Comparison of ENCODE assay signal across 31 cellular contexts in the genomic region with DNA sequence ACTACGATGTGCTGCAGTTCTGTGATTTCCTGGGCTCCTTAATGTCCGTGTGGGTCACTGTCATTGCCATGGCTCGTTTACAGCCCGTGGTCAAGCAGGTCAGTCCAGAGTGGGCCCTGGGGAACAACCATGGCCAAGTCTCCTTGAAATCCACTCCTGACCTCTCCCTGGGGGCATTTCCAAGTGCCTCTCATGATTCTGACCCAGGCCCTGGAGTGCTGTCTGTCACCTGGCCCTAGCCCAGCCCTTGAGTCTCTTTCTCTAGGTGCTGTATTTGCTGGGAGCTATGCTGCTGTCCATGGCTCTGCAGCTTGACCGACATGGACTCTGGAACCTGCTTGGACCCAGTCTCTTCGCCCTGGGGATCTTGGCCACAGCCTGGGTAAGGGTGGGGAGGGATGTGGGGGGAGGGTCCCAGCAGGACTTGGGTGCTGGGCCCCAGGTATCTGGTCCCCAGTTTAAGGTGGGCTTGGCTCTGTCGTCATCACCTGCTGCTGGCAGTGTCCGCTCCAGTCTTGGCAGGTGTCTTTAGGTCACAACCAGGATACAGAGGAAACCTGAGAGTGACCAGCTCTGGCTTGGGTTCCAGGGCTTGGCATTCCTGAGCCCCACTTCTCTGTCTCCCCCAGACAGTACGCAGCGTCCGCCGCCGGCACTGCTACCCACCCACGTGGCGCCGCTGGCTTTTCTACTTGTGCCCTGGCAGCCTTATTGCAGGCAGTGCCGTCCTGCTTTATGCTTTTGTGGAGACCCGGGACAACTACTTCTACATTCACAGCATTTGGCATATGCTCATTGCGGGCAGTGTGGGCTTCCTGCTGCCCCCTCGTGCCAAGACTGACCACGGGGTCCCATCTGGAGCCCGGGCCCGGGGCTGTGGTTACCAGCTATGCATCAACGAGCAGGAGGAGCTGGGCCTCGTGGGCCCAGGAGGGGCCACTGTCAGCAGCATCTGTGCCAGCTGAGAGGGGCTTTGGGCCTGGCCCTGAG. TPM values are rescaled to one million over a fixed set of nuclear protein-coding genes. Genes with fewer than 3 reads are reported as not detected.
DNase-seq lines count a peak whose midpoint lies in the region; ATAC-seq, FAIRE-seq and TF ChIP-seq lines count a peak whose summit lies in the region.
"Had no signal": no experiment of that assay in that cellular context is flagged by ENCODE, and none has a peak within 500 bp of the region (broad histone marks: within the 10 kb centered on the region; RNA-seq: fewer than 3 reads in every experiment).

No MANE protein-coding gene starts in this region.

- H3K4me3 Mint-ChIP-seq in activated T-helper 1 cell treated with anti-CD3 and anti-CD28 coated beads, Interleukin-12 subunit alpha, Interleukin-12 subunit beta, Interleukin-2, Interleukin-4 antibody, amounts not matched to agents 30 ng/mL and 10 ng/mL and 1 ng/mL, durations not matched to agents 14 hours and 24 hours and 36 hours: no peak overlapping the region
- H3K4me3 Mint-ChIP-seq: activated CD4-positive, alpha-beta T cell treated with anti-CD3 and anti-CD28 coated beads, Interleukin-2, amount 10 ng/mL, durations not matched to agents 24 days and 14 days; activated naive CD4-positive, alpha-beta T cell treated with anti-CD3 and anti-CD28 coated beads, Interleukin-2, amount 10 ng/mL, durations not matched to agents 7 days and 5 days; brain; CD4-positive, alpha-beta T cell; GM23338; neural progenitor cell; T-cell; WTC11 had no signal

- no peak overlapping the region for H3K27ac Mint-ChIP-seq in activated T-helper 1 cell treated with anti-CD3 and anti-CD28 coated beads, Interleukin-12 subunit alpha, Interleukin-12 subunit beta, Interleukin-2, Interleukin-4 antibody, amounts not matched to agents 30 ng/mL and 10 ng/mL and 1 ng/mL, durations not matched to agents 14 hours and 24 hours and 36 hours
- H3K27ac Mint-ChIP-seq: activated CD4-positive, alpha-beta T cell treated with anti-CD3 and anti-CD28 coated beads, Interleukin-2, amount 10 ng/mL, durations not matched to agents 24 days and 14 days; activated naive CD4-positive, alpha-beta T cell treated with anti-CD3 and anti-CD28 coated beads, Interleukin-2, amount 10 ng/mL, durations not matched to agents 7 days and 5 days; brain; CD4-positive, alpha-beta T cell; GM23338; T-cell; WTC11 had no signal

- no peaks in the 10 kb centered on the region for H3K4me1 ChIP-seq in H1 (replicated peaks in 1 of 4; ENCODE audit: control insufficient read depth in 3 of 4, insufficient read depth in 4 of 4, low read length in 3 of 4)
- H3K4me1 ChIP-seq: neural progenitor cell, thyroid gland had no signal

- H4K8ac ChIP-seq in H1 (ENCODE audit: extremely low read depth, insufficient read depth, low read length): peak overlapping the region; percentile 17; the same call in 1 of the 2 replicates

- H3K9ac ChIP-seq in H1 (replicated peaks in 1 of 4; ENCODE audit: extremely low read depth in 1 of 4, low read depth in 3 of 4, low read length in 3 of 4): no peak overlapping the region
- H3K9ac ChIP-seq: neural progenitor cell had no signal

- POLR2A ChIA-PET in H1 (lab: Charles Lee; ENCODE audit: partially characterized antibody): interaction anchor here (1.3 kb wide), 1 partner anchor 8 kb away, joined by 3 read pairs; no protein-coding TSS in a partner anchor

- peak; percentile 36 for DNase-seq in activated effector memory CD4-positive, alpha-beta T cell treated with anti-CD3 and anti-CD28 coated beads, Interleukin-2, amount 50 U/mL, for 16 hours
- no peak for DNase-seq in activated effector memory CD4-positive, alpha-beta T cell treated with Interleukin-2 at 50 U/mL for 16 hours
- DNase-seq in H1 (ENCODE audit: low read depth in 1 of 2, low spot score in 2 of 2) (peak in 1 of 2 experiments; percentile 39), posterior vena cava (ENCODE audit: low spot score) (peak; percentile 80), H4 (ENCODE audit: low spot score) (no peak), glomerular visceral epithelial cell (ENCODE audit: extremely low spot score) (no peak)
- no peak for DNase-seq in activated T-helper 1 cell treated with anti-CD3 and anti-CD28 coated beads, Interleukin-12 subunit alpha, Interleukin-12 subunit beta, Interleukin-2, Interleukin-4 antibody, amounts not matched to agents 30 ng/mL and 10 ng/mL and 1 ng/mL, durations not matched to agents 14 hours and 24 hours and 36 hours (ENCODE audit: low spot score)
- DNase-seq: 8988T; activated CD4-positive, alpha-beta T cell treated with anti-CD3 and anti-CD28 coated beads, Interleukin-2, amount 10 ng/mL, durations not matched to agents 24 days and 14 days; activated naive CD4-positive, alpha-beta T cell treated with anti-CD3 and anti-CD28 coated beads, Interleukin-2, amount 10 ng/mL, durations not matched to agents 7 days and 5 days; amniotic stem cell; CD4-positive, alpha-beta T cell; effector CD4-positive, alpha-beta T cell; KG1; left cardiac atrium; MG63; NCI-H1105; NCI-H187 treated with DMSO at 0.1 percent for 48 hours; NCI-H510A treated with DMSO at 0.1 percent for 48 hours; right cardiac atrium; RPMI8226; stomach; T-cell had no signal

- TF ChIP-seq EP300 in H1 (IDR thresholded peaks at IDR 0.05; ENCODE audit: borderline replicate concordance in 1 of 2, low read depth in 2 of 2, low read length in 2 of 2): no peak

- no peak overlapping the region for H2BK20ac ChIP-seq in H1 (ENCODE audit: low read length)

- no peak overlapping the region for H2AFZ ChIP-seq in H1 (ENCODE audit: low read length)
- H2AFZ ChIP-seq: GM23338, neural progenitor cell had no signal

- no peak for TF ChIP-seq POLR2A in H1 (IDR thresholded peaks at IDR 0.05; ENCODE audit: control extremely low read depth in 1 of 2, low read depth in 2 of 2, low read length in 2 of 2)

- H3K79me1 ChIP-seq in H1 (ENCODE audit: low read depth, low read length): no peaks in the 10 kb centered on the region

- no peak overlapping the region for H2BK120ac ChIP-seq in H1 (replicated peaks; ENCODE audit: low read depth, low read length)

- no peaks in the 10 kb centered on the region for H3K27me3 ChIP-seq in H1 (replicated peaks in 1 of 4; ENCODE audit: control insufficient read depth in 3 of 4, extremely low read depth in 1 of 4, insufficient read depth in 3 of 4, low read length in 3 of 4)
- H3K27me3 ChIP-seq: MG63, neural progenitor cell, thyroid gland had no signal

- intact Hi-C loops in posterior vena cava (cut with DNase I): no loop called here
- intact Hi-C loops in activated T-helper 1 cell treated with anti-CD3 and anti-CD28 coated beads, Interleukin-12 subunit alpha, Interleukin-12 subunit beta, Interleukin-2, Interleukin-4 antibody, amounts not matched to agents 30 ng/mL and 10 ng/mL and 1 ng/mL, durations not matched to agents 14 hours and 24 hours and 36 hours (cut with micrococcal nuclease): no loop called here

- no peaks in the 10 kb centered on the region for H3K9me3 ChIP-seq in H1 (ENCODE audit: insufficient read depth in 2 of 2, low read depth in 1 of 2, low read length in 1 of 2)
- H3K9me3 ChIP-seq: MG63, stomach, thyroid gland had no signal

- H4K5ac ChIP-seq in H1 (ENCODE audit: insufficient read length, low read depth, low read length): no peak overlapping the region

- peaks cover 2% of the 10 kb centered on the region for H3K4me1 Mint-ChIP-seq in activated T-helper 1 cell treated with anti-CD3 and anti-CD28 coated beads, Interleukin-12 subunit alpha, Interleukin-12 subunit beta, Interleukin-2, Interleukin-4 antibody, amounts not matched to agents 30 ng/mL and 10 ng/mL and 1 ng/mL, durations not matched to agents 14 hours and 24 hours and 36 hours (ENCODE audit: low read depth)
- H3K4me1 Mint-ChIP-seq: activated naive CD4-positive, alpha-beta T cell treated with anti-CD3 and anti-CD28 coated beads, Interleukin-2, amount 10 ng/mL, durations not matched to agents 7 days and 5 days; GM23338; neural progenitor cell; WTC11 had no signal

- no peak for TF ChIP-seq RAD21 in H1 (IDR thresholded peaks at IDR 0.05 in 1 of 2, conservative IDR thresholded peaks at IDR 0.05 in 1 of 2; ENCODE audit: low read depth in 2 of 2, low read length in 2 of 2)

- no peak overlapping the region for H3K4me2 ChIP-seq in H1 (ENCODE audit: insufficient read depth in 1 of 2, low read depth in 2 of 2, low read length in 2 of 2)
- H3K4me2 ChIP-seq: GM23338, neural progenitor cell had no signal

- H3K4me3 ChIP-seq in H1 (ENCODE audit: extremely low read depth in 1 of 4, insufficient read depth in 2 of 4, low read depth in 3 of 4, low read length in 4 of 4): no peak overlapping the region
- H3K4me3 ChIP-seq: GM23338, MG63, neural progenitor cell, stomach, thyroid gland had no signal

- H3K36me3 ChIP-seq in H1 (ENCODE audit: control insufficient read depth in 2 of 4, insufficient read depth in 4 of 4, low read length in 3 of 4): peaks cover 0 to 4% (median 1%) of the 10 kb centered on the region in 4 experiments; a peak in 2 of 8 replicates
- H3K36me3 ChIP-seq: neural progenitor cell, thyroid gland had no signal

- no peak overlapping the region for H4K91ac ChIP-seq in H1 (replicated peaks; ENCODE audit: insufficient read length, low read length)

- peaks cover 2% of the 10 kb centered on the region for H3K27me3 Mint-ChIP-seq in activated T-helper 1 cell treated with anti-CD3 and anti-CD28 coated beads, Interleukin-12 subunit alpha, Interleukin-12 subunit beta, Interleukin-2, Interleukin-4 antibody, amounts not matched to agents 30 ng/mL and 10 ng/mL and 1 ng/mL, durations not matched to agents 14 hours and 24 hours and 36 hours (ENCODE audit: insufficient read depth)
- H3K27me3 Mint-ChIP-seq: brain; CD4-positive, alpha-beta T cell had no signal

- no peak for TF ChIP-seq CTCF in H1 (IDR thresholded peaks at IDR 0.05; ENCODE audit: control extremely low read depth in 1 of 3, insufficient read depth in 1 of 3, low read depth in 1 of 3, low read length in 3 of 3)

- H3K4ac ChIP-seq in H1 (replicated peaks; ENCODE audit: insufficient read length, low read depth, low read length): no peak overlapping the region

- H2BK15ac ChIP-seq in H1 (ENCODE audit: low read length): no peak overlapping the region

- no peak overlapping the region for H3K18ac ChIP-seq in H1 (ENCODE audit: extremely low read depth, low read length)

- no peaks in the 10 kb centered on the region for H3K36me3 Mint-ChIP-seq in activated T-helper 1 cell treated with anti-CD3 and anti-CD28 coated beads, Interleukin-12 subunit alpha, Interleukin-12 subunit beta, Interleukin-2, Interleukin-4 antibody, amounts not matched to agents 30 ng/mL and 10 ng/mL and 1 ng/mL, durations not matched to agents 14 hours and 24 hours and 36 hours (ENCODE audit: low read depth)
- H3K36me3 Mint-ChIP-seq: activated naive CD4-positive, alpha-beta T cell treated with anti-CD3 and anti-CD28 coated beads, Interleukin-2, amount 10 ng/mL, durations not matched to agents 7 days and 5 days; WTC11 had no signal

- no peak overlapping the region for H2BK5ac ChIP-seq in H1 (ENCODE audit: low read depth, low read length)

- no peak overlapping the region for H3K27ac ChIP-seq in H1 (ENCODE audit: low read depth, low read length)
- H3K27ac ChIP-seq: neural progenitor cell, stomach, thyroid gland had no signal

- no peaks in the 10 kb centered on the region for H3K9me3 Mint-ChIP-seq in activated T-helper 1 cell treated with anti-CD3 and anti-CD28 coated beads, Interleukin-12 subunit alpha, Interleukin-12 subunit beta, Interleukin-2, Interleukin-4 antibody, amounts not matched to agents 30 ng/mL and 10 ng/mL and 1 ng/mL, durations not matched to agents 14 hours and 24 hours and 36 hours
- H3K9me3 Mint-ChIP-seq: activated CD4-positive, alpha-beta T cell treated with anti-CD3 and anti-CD28 coated beads, Interleukin-2, amount 10 ng/mL, durations not matched to agents 24 days and 14 days; activated naive CD4-positive, alpha-beta T cell treated with anti-CD3 and anti-CD28 coated beads, Interleukin-2, amount 10 ng/mL, durations not matched to agents 7 days and 5 days; brain; CD4-positive, alpha-beta T cell; GM23338; neural progenitor cell; T-cell; WTC11 had no signal

- no peak overlapping the region for H3K14ac ChIP-seq in H1 (ENCODE audit: insufficient read length)

- H3K79me2 ChIP-seq in H1 (ENCODE audit: control insufficient read depth in 1 of 2, insufficient read depth in 2 of 2, low read length in 2 of 2): no peaks in the 10 kb centered on the region

- ATAC-seq in HG03442 (IDR thresholded peaks at IDR 0.05; ENCODE audit: unreplicated experiment): no peak
- ATAC-seq: GM23338, left cardiac atrium, right cardiac atrium, T-cell, WTC11 had no signal

- no peaks in the 10 kb centered on the region for H4K20me1 ChIP-seq in H1 (replicated peaks in 1 of 2; ENCODE audit: control insufficient read depth in 1 of 2, insufficient read depth in 2 of 2, low read length in 2 of 2)

- no peak overlapping the region for H2BK12ac ChIP-seq in H1 (ENCODE audit: low read depth, low read length)

- H3K23me2 ChIP-seq in H1 (ENCODE audit: low read depth, low read length): no peaks in the 10 kb centered on the region

- no peak overlapping the region for H2AK5ac ChIP-seq in H1 (ENCODE audit: low read depth, low read length)

- WGBS in H1 (ENCODE audit: extremely low coverage in 1 of 2, insufficient coverage in 1 of 2, insufficient read length in 1 of 2, insufficient replicate concordance in 2 of 2, low coverage in 1 of 2, low lambda C conversion rate in 2 of 2, missing lambda C conversion rate in 1 of 2), 2 experiments: 89% methylated on average over 25 of the region's 25 CpGs; no CpG with 5 or more reads in 1 of the 2 experiments

- FAIRE-seq in H1 (lab: Jason Lieb, UNC): no peak

- CTCF ChIA-PET in H1 (lab: Charles Lee; ENCODE audit: partially characterized antibody): interaction anchor here (1.1 to 2.2 kb wide), 3 partner anchors 7 to 18 kb away, joined by 5 to 7 read pairs (median 6); no protein-coding TSS in a partner anchor

- H3K56ac ChIP-seq in H1 (replicated peaks; ENCODE audit: insufficient read length, low read depth, low read length): no peak overlapping the region

- no peak overlapping the region for H3K23ac ChIP-seq in H1 (ENCODE audit: insufficient read length)

RNA-seq across cellular contexts. Expression of a gene that starts 17.0 kb away (rescaled TPM):
- total RNA-seq in H1 (2021; fragmentation: NEBNext Ultra II Directional; extraction: Animal tissue kit (Norgen Biotek cat#: 25700)): not detected in 2 replicates
- not detected in 2 replicates for polyA plus RNA-seq in H1 (2011; rRNA removed)
- polyA plus RNA-seq in H1 (2011; cell fraction: cytosol; rRNA removed): not detected
- not detected for polyA plus RNA-seq in H1 (2011; cell fraction: nucleus; rRNA removed)
- polyA plus RNA-seq in H1 (2012, experiment 1 of 2): 0.13 to 0.40 TPM (median 0.23 TPM) in 3 of 4 replicates, not detected in the other
- polyA plus RNA-seq in H1 (2012, experiment 2 of 2): not detected
- polyA plus RNA-seq in H1 (2013, experiment 1 of 2): not detected
- not detected for polyA plus RNA-seq in H1 (2013, experiment 2 of 2)
- polyA minus RNA-seq in H1 (2011; rRNA and poly(A)+ RNA removed): not detected in 2 replicates
- not detected for polyA minus RNA-seq in H1 (2011; cell fraction: cytosol; rRNA and poly(A)+ RNA removed)
- polyA minus RNA-seq in H1 (2011; cell fraction: nucleus; rRNA and poly(A)+ RNA removed): not detected
- total RNA-seq in posterior vena cava: not detected
- total RNA-seq in H4 (2014; rRNA removed; shearing (Covaris generic)): not detected in 2 replicates
- total RNA-seq in activated T-helper 1 cell treated with anti-CD3 and anti-CD28 coated beads, Interleukin-12 subunit alpha, Interleukin-12 subunit beta, Interleukin-2, Interleukin-4 antibody, amounts not matched to agents 30 ng/mL and 10 ng/mL and 1 ng/mL, durations not matched to agents 14 hours and 24 hours and 36 hours: not detected in 2 replicates
- total RNA-seq: activated CD4-positive, alpha-beta T cell treated with anti-CD3 and anti-CD28 coated beads, Interleukin-2, amount 10 ng/mL, durations not matched to agents 24 days and 14 days; CD4-positive, alpha-beta T cell; cerebellum; GM23338; left cardiac atrium; right cardiac atrium; SK-MEL-5; stomach; T-cell; thyroid gland; WTC11 had no signal
- polyA plus RNA-seq: right cardiac atrium, stomach had no signal

RNA-seq across cellular contexts. Expression of a gene that starts 24.1 kb away (rescaled TPM):
- 5.7 and 7.5 TPM in 2 replicates for total RNA-seq in H1 (2021; fragmentation: NEBNext Ultra II Directional; extraction: Animal tissue kit (Norgen Biotek cat#: 25700))
- polyA plus RNA-seq in H1 (2011; rRNA removed): 10.4 and 12.2 TPM in 2 replicates
- 6.6 TPM for polyA plus RNA-seq in H1 (2011; cell fraction: cytosol; rRNA removed)
- polyA plus RNA-seq in H1 (2011; cell fraction: nucleus; rRNA removed): 19.8 TPM
- polyA plus RNA-seq in H1 (2012, experiment 1 of 2): 4.6 to 7.4 TPM (median 6.1 TPM) in 4 replicates
- polyA plus RNA-seq in H1 (2012, experiment 2 of 2): 4.5 TPM
- 5.6 TPM for polyA plus RNA-seq in H1 (2013, experiment 1 of 2)
- 5.2 TPM for polyA plus RNA-seq in H1 (2013, experiment 2 of 2)
- 7.2 and 10.8 TPM in 2 replicates for polyA minus RNA-seq in H1 (2011; rRNA and poly(A)+ RNA removed)
- 5.6 TPM for polyA minus RNA-seq in H1 (2011; cell fraction: cytosol; rRNA and poly(A)+ RNA removed)
- polyA minus RNA-seq in H1 (2011; cell fraction: nucleus; rRNA and poly(A)+ RNA removed): 12.8 TPM
- total RNA-seq in posterior vena cava: 10 to 100 TPM; 16.1 to 18.5 TPM
- 2.1 and 4.2 TPM in 2 replicates for total RNA-seq in H4 (2014; rRNA removed; shearing (Covaris generic))
- total RNA-seq in activated T-helper 1 cell treated with anti-CD3 and anti-CD28 coated beads, Interleukin-12 subunit alpha, Interleukin-12 subunit beta, Interleukin-2, Interleukin-4 antibody, amounts not matched to agents 30 ng/mL and 10 ng/mL and 1 ng/mL, durations not matched to agents 14 hours and 24 hours and 36 hours: 1.7 and 1.9 TPM in 2 replicates

RNA-seq across cellular contexts. Expression of a gene that starts 24.6 kb away (rescaled TPM):
- total RNA-seq in H1 (2021; fragmentation: NEBNext Ultra II Directional; extraction: Animal tissue kit (Norgen Biotek cat#: 25700)): not detected in 2 replicates
- 0.03 TPM in 1 of 2 replicates, not detected in the other for polyA plus RNA-seq in H1 (2011; rRNA removed)
- polyA plus RNA-seq in H1 (2011; cell fraction: cytosol; rRNA removed): 0.06 TPM
- polyA plus RNA-seq in H1 (2011; cell fraction: nucleus; rRNA removed): not detected
- polyA plus RNA-seq in H1 (2012, experiment 1 of 2): 0.05 to 0.08 TPM in 2 of 4 replicates, not detected in the others
- polyA plus RNA-seq in H1 (2012, experiment 2 of 2): not detected
- not detected for polyA plus RNA-seq in H1 (2013, experiment 1 of 2)
- not detected for polyA plus RNA-seq in H1 (2013, experiment 2 of 2)
- 0.09 TPM in 1 of 2 replicates, not detected in the other for polyA minus RNA-seq in H1 (2011; rRNA and poly(A)+ RNA removed)
- polyA minus RNA-seq in H1 (2011; cell fraction: cytosol; rRNA and poly(A)+ RNA removed): not detected
- not detected for polyA minus RNA-seq in H1 (2011; cell fraction: nucleus; rRNA and poly(A)+ RNA removed)
- total RNA-seq in posterior vena cava: not detected
- total RNA-seq in H4 (2014; rRNA removed; shearing (Covaris generic)): not detected in 2 replicates
- total RNA-seq in activated T-helper 1 cell treated with anti-CD3 and anti-CD28 coated beads, Interleukin-12 subunit alpha, Interleukin-12 subunit beta, Interleukin-2, Interleukin-4 antibody, amounts not matched to agents 30 ng/mL and 10 ng/mL and 1 ng/mL, durations not matched to agents 14 hours and 24 hours and 36 hours: not detected in 2 replicates
- total RNA-seq: activated CD4-positive, alpha-beta T cell treated with anti-CD3 and anti-CD28 coated beads, Interleukin-2, amount 10 ng/mL, durations not matched to agents 24 days and 14 days; CD4-positive, alpha-beta T cell; cerebellum; GM23338; left cardiac atrium; right cardiac atrium; SK-MEL-5; stomach; T-cell; thyroid gland had no signal
- polyA plus RNA-seq: right cardiac atrium had no signal

RNA-seq across cellular contexts. Expression of a gene that starts 38.3 kb away (rescaled TPM):
- total RNA-seq in H1 (2021; fragmentation: NEBNext Ultra II Directional; extraction: Animal tissue kit (Norgen Biotek cat#: 25700)): 32.1 and 34.8 TPM in 2 replicates
- 51.2 and 62.1 TPM in 2 replicates for polyA plus RNA-seq in H1 (2011; rRNA removed)
- 45.5 TPM for polyA plus RNA-seq in H1 (2011; cell fraction: cytosol; rRNA removed)
- 45.7 TPM for polyA plus RNA-seq in H1 (2011; cell fraction: nucleus; rRNA removed)
- 45.7 to 58.8 TPM (median 49.5 TPM) in 4 replicates for polyA plus RNA-seq in H1 (2012, experiment 1 of 2)
- polyA plus RNA-seq in H1 (2012, experiment 2 of 2): 85.6 TPM
- 40.1 TPM for polyA plus RNA-seq in H1 (2013, experiment 1 of 2)
- 43.9 TPM for polyA plus RNA-seq in H1 (2013, experiment 2 of 2)
- 11.3 and 13.6 TPM in 2 replicates for polyA minus RNA-seq in H1 (2011; rRNA and poly(A)+ RNA removed)
- polyA minus RNA-seq in H1 (2011; cell fraction: cytosol; rRNA and poly(A)+ RNA removed): 4.0 TPM
- 16.9 TPM for polyA minus RNA-seq in H1 (2011; cell fraction: nucleus; rRNA and poly(A)+ RNA removed)
- 10 to 100 TPM; 20.0 to 26.8 TPM for total RNA-seq in posterior vena cava
- 88.2 and 95.4 TPM in 2 replicates for total RNA-seq in H4 (2014; rRNA removed; shearing (Covaris generic))
- 47.5 and 55.3 TPM in 2 replicates for total RNA-seq in activated T-helper 1 cell treated with anti-CD3 and anti-CD28 coated beads, Interleukin-12 subunit alpha, Interleukin-12 subunit beta, Interleukin-2, Interleukin-4 antibody, amounts not matched to agents 30 ng/mL and 10 ng/mL and 1 ng/mL, durations not matched to agents 14 hours and 24 hours and 36 hours

RNA-seq across cellular contexts. Expression of a gene that starts 41.1 kb away (rescaled TPM):
- 0.37 and 0.55 TPM in 2 replicates for total RNA-seq in H1 (2021; fragmentation: NEBNext Ultra II Directional; extraction: Animal tissue kit (Norgen Biotek cat#: 25700))
- polyA plus RNA-seq in H1 (2011; rRNA removed): 0.31 and 0.44 TPM in 2 replicates
- 0.44 TPM for polyA plus RNA-seq in H1 (2011; cell fraction: cytosol; rRNA removed)
- polyA plus RNA-seq in H1 (2011; cell fraction: nucleus; rRNA removed): 1.4 TPM
- 0.26 to 0.60 TPM (median 0.44 TPM) in 4 replicates for polyA plus RNA-seq in H1 (2012, experiment 1 of 2)
- 0.29 TPM for polyA plus RNA-seq in H1 (2012, experiment 2 of 2)
- 0.14 TPM for polyA plus RNA-seq in H1 (2013, experiment 1 of 2)
- 0.20 TPM for polyA plus RNA-seq in H1 (2013, experiment 2 of 2)
- polyA minus RNA-seq in H1 (2011; rRNA and poly(A)+ RNA removed): 0.22 and 0.68 TPM in 2 replicates
- polyA minus RNA-seq in H1 (2011; cell fraction: cytosol; rRNA and poly(A)+ RNA removed): not detected
- 1.3 TPM for polyA minus RNA-seq in H1 (2011; cell fraction: nucleus; rRNA and poly(A)+ RNA removed)
- 1 to 10 TPM in 1 of 2 donors, under 1 TPM in 1; 0.76 to 3.1 TPM for total RNA-seq in posterior vena cava
- 0.99 TPM in 2 replicates for total RNA-seq in H4 (2014; rRNA removed; shearing (Covaris generic))
- 0.66 and 1.0 TPM in 2 replicates for total RNA-seq in activated T-helper 1 cell treated with anti-CD3 and anti-CD28 coated beads, Interleukin-12 subunit alpha, Interleukin-12 subunit beta, Interleukin-2, Interleukin-4 antibody, amounts not matched to agents 30 ng/mL and 10 ng/mL and 1 ng/mL, durations not matched to agents 14 hours and 24 hours and 36 hours

Comparison
In these comparisons a context has a peak if more than half of its experiments do, and no peak if none do; other contexts are left out.
1. DNase-seq: peak in activated effector memory CD4-positive, alpha-beta T cell treated with anti-CD3 and anti-CD28 coated beads, Interleukin-2, amount 50 U/mL, for 16 hours (single experiment) and posterior vena cava (single experiment); none in activated effector memory CD4-positive, alpha-beta T cell treated with Interleukin-2 at 50 U/mL for 16 hours (single experiment), H4 (single experiment), glomerular visceral epithelial cell (single experiment) and activated T-helper 1 cell treated with anti-CD3 and anti-CD28 coated beads, Interleukin-12 subunit alpha, Interleukin-12 subunit beta, Interleukin-2, Interleukin-4 antibody, amounts not matched to agents 30 ng/mL and 10 ng/mL and 1 ng/mL, durations not matched to agents 14 hours and 24 hours and 36 hours (single experiment).